In the genomic region with DNA sequence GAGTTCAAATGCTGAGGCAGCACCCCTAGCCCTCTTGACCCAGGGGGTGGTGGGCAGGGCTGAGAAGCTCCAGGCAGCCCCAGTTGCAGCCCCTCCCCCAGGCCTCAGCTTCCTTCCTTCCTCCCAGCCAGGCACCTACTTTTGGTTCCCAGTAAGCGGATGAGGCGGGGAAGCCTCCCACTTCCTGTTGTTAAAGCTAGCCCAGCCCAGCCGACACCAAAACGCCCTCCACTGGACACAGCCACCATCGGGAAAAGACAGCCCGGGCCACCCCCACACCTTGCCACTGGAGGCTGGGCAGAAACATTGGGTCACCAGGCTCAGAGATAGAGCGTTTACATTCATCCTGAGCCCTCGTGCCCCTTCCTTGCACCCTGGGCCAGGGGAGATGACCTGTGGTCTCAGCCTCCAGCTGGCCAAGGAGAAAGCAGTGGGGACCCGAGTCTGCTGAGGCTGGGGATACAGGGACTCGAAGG, we compare ENCODE assay signal across 8 cellular contexts. TPM values are rescaled to one million over a fixed set of nuclear protein-coding genes. Genes with fewer than 3 reads are reported as not detected.
DNase-seq lines count a peak whose midpoint lies in the region; ATAC-seq, FAIRE-seq and TF ChIP-seq lines count a peak whose summit lies in the region.

No MANE protein-coding gene starts in this region.

- H3K9me3 ChIP-seq in keratinocyte (ENCODE audit: control insufficient read depth, low read depth, low read length) (no peaks in the 10 kb centered on the region), small intestine (ENCODE audit: control insufficient read depth, low read depth) (no peaks in the 10 kb centered on the region)

- H3K4me1 ChIP-seq in keratinocyte (ENCODE audit: control insufficient read depth, extremely low read depth, insufficient read depth, low read length) (peaks cover 60% of the 10 kb centered on the region), small intestine (ENCODE audit: control insufficient read depth in 2 of 2, insufficient read depth in 1 of 2, low read depth in 1 of 2, low read length in 1 of 2) (no peaks in the 10 kb centered on the region)

- dilution Hi-C loops in keratinocyte (cut with MboI; ENCODE audit: extremely low pct_ligation_motif_present, low sequenced_read_pairs): no loop called here

- no peak for ATAC-seq in GM21528 (IDR thresholded peaks at IDR 0.05; ENCODE audit: low FRiP score, unreplicated experiment)

- TF ChIP-seq CTCF in bronchial epithelial cell (IDR thresholded peaks at IDR 0.05; ENCODE audit: insufficient read depth, low read length, severe bottlenecking) (peak; percentile 54), keratinocyte (optimal IDR thresholded peaks at IDR 0.05 in 1 of 3, IDR thresholded peaks at IDR 0.05 in 1 of 3, conservative IDR thresholded peaks at IDR 0.05 in 1 of 3; ENCODE audit: extremely low read depth in 1 of 3, insufficient read depth in 2 of 3, low read length in 3 of 3) (peak in 1 of 3 experiments; percentile 14)

- WGBS in small intestine, 3 donors: 26 to 65% (median 63%) methylated on average over 10 of the region's 10 CpGs

- H2AFZ ChIP-seq in keratinocyte (ENCODE audit: control insufficient read depth, low read length): no peak overlapping the region

- H3K27ac ChIP-seq in keratinocyte (ENCODE audit: control insufficient read depth, insufficient read depth, low read length) (peak overlapping the region; percentile 99), small intestine (ENCODE audit: low read depth in 1 of 2, low read length in 1 of 2) (peak overlapping the region; percentile 46 to 80)

- H3K9ac ChIP-seq in keratinocyte (ENCODE audit: control insufficient read depth, extremely low read depth, insufficient read depth, low read length): peak overlapping the region; percentile 99

- peaks cover 63% of the 10 kb centered on the region for H3K79me2 ChIP-seq in keratinocyte (ENCODE audit: control insufficient read depth, insufficient read depth, low read length)

- no peaks in the 10 kb centered on the region for H3K27me3 ChIP-seq in bronchial epithelial cell (ENCODE audit: control insufficient read depth, insufficient read depth, low read length)
- no peaks in the 10 kb centered on the region for H3K27me3 ChIP-seq in keratinocyte (ENCODE audit: control insufficient read depth, extremely low read depth, insufficient read depth, low read length)
- H3K27me3 ChIP-seq in small intestine (ENCODE audit: control insufficient read depth in 2 of 2, insufficient read depth in 2 of 2, low read length in 2 of 2): no peaks in the 10 kb centered on the region

- peaks cover 42% of the 10 kb centered on the region for H3K36me3 ChIP-seq in bronchial epithelial cell (ENCODE audit: control insufficient read depth, insufficient read depth, low read length)
- H3K36me3 ChIP-seq in keratinocyte (ENCODE audit: control insufficient read depth in 2 of 2, extremely low read depth in 1 of 2, insufficient read depth in 2 of 2, low read length in 2 of 2): peaks cover 47 to 58% of the 10 kb centered on the region in 2 experiments
- peaks cover 0 to 5% of the 10 kb centered on the region in 2 donors for H3K36me3 ChIP-seq in small intestine (ENCODE audit: control insufficient read depth in 2 of 2, insufficient read depth in 2 of 2, low read length in 2 of 2)

- peak overlapping the region; percentile 100 for H3K4me2 ChIP-seq in keratinocyte (ENCODE audit: control insufficient read depth, extremely low read depth, insufficient read depth, low read depth, low read length)

- H3K9me1 ChIP-seq in keratinocyte (ENCODE audit: control insufficient read depth, extremely low read depth, insufficient read depth, low read length): no peaks in the 10 kb centered on the region

- peaks cover 2% of the 10 kb centered on the region for H4K20me1 ChIP-seq in keratinocyte (ENCODE audit: control insufficient read depth, extremely low read depth, insufficient read depth, low read length)

- peak overlapping the region; percentile 90 for H3K4me3 ChIP-seq in bronchial epithelial cell (ENCODE audit: low read depth, low read length)
- H3K4me3 ChIP-seq in keratinocyte (ENCODE audit: control insufficient read depth in 2 of 3, extremely low read depth in 1 of 3, insufficient read depth in 2 of 3, low read depth in 1 of 3, low read length in 3 of 3): peak overlapping the region; percentile 90 to 97 (median 95)
- no peak overlapping the region for H3K4me3 ChIP-seq in small intestine (ENCODE audit: low read depth in 1 of 2, low read length in 2 of 2)

- DNase-seq in SIG-M5 treated with dmso at 0.1 percent for 504 hours (lab: John Stamatoyannopoulos, UW; ENCODE audit: unreplicated experiment) (peak; percentile 83), SIG-M5 (lab: John Stamatoyannopoulos, UW) (no peak), SW 1271 (lab: John Stamatoyannopoulos, UW) (peak; percentile 45 to 74), bronchial epithelial cell (ENCODE audit: low read depth) (peak; percentile 70), keratinocyte (ENCODE audit: low read depth, low spot score) (no peak), small intestine (peak; percentile 31), D341Med (ENCODE audit: low spot score) (no peak)

- no peak for FAIRE-seq in bronchial epithelial cell (lab: Jason Lieb, UNC)
- no peak for FAIRE-seq in keratinocyte (lab: Jason Lieb, UNC)
- no peak for FAIRE-seq in small intestine (lab: Jason Lieb, UNC)

RNA-seq across cellular contexts. Expression of a gene that starts 3.5 kb away (rescaled TPM):
- 38.2 and 42.4 TPM in 2 replicates for total RNA-seq in bronchial epithelial cell
- polyA plus RNA-seq in keratinocyte (103 to 172 TPM (median 121 TPM) in 3 replicates), small intestine (1 to 10 TPM; 1.6 to 7.1 (median 1.8) TPM)
- polyA plus RNA-seq in keratinocyte (2011; ENCODE audit: low read depth): 36.1 TPM
- 119 and 152 TPM in 2 replicates for polyA plus RNA-seq in keratinocyte (2011; cell fraction: cytosol; rRNA removed)
- polyA plus RNA-seq in keratinocyte (2011; cell fraction: nucleus; rRNA removed): 143 and 170 TPM in 2 replicates
- 84.5 and 106 TPM in 2 replicates for polyA plus RNA-seq in keratinocyte (2012; ENCODE audit: low replicate concordance)
- polyA minus RNA-seq in keratinocyte: 280 to 386 TPM (median 351 TPM) in 3 replicates
- polyA minus RNA-seq in keratinocyte (2011; cell fraction: cytosol; rRNA and poly(A)+ RNA removed): 419 TPM
- polyA minus RNA-seq in keratinocyte (2011; cell fraction: nucleus; rRNA and poly(A)+ RNA removed): 133 and 142 TPM in 2 replicates

RNA-seq across cellular contexts. Expression of a gene that starts 57.2 kb away (rescaled TPM):
- 1,196 and 1,940 TPM in 2 replicates for total RNA-seq in bronchial epithelial cell
- polyA plus RNA-seq in keratinocyte: 1,648 to 2,317 TPM (median 2,262 TPM) in 3 replicates
- 230 TPM for polyA plus RNA-seq in keratinocyte (2011; ENCODE audit: low read depth)
- 2,612 and 3,378 TPM in 2 replicates for polyA plus RNA-seq in keratinocyte (2011; cell fraction: cytosol; rRNA removed)
- 709 and 840 TPM in 2 replicates for polyA plus RNA-seq in keratinocyte (2011; cell fraction: nucleus; rRNA removed)
- 2,251 and 2,683 TPM in 2 replicates for polyA plus RNA-seq in keratinocyte (2012; ENCODE audit: low replicate concordance)
- polyA minus RNA-seq in keratinocyte: 629 to 1,712 TPM (median 1,279 TPM) in 3 replicates
- 1,741 TPM for polyA minus RNA-seq in keratinocyte (2011; cell fraction: cytosol; rRNA and poly(A)+ RNA removed)
- polyA minus RNA-seq in keratinocyte (2011; cell fraction: nucleus; rRNA and poly(A)+ RNA removed): 213 and 241 TPM in 2 replicates
- 1,000 to 10,000 TPM; 2,279 to 2,499 (median 2,299) TPM for polyA plus RNA-seq in small intestine

Comparison
In these comparisons a context has a peak if more than half of its experiments do, and no peak if none do; other contexts are left out.
1. DNase-seq: peak in SIG-M5 treated with dmso at 0.1 percent for 504 hours (single experiment), SW 1271 (2 of 2), bronchial epithelial cell (single experiment) and small intestine (single experiment); none in SIG-M5 (single experiment), keratinocyte (single experiment) and D341Med (single experiment).
2. H3K4me3 ChIP-seq: peak in bronchial epithelial cell (single experiment) and keratinocyte (3 of 3); none in small intestine (0 of 2).
3. RNA of a gene that starts 3.5 kb away (polyA plus RNA-seq): 36.1 to 172 TPM in keratinocyte; 1.6 to 7.1 TPM in small intestine; every median in the first group is over 4 times any median in the second.